In genomic region chr20:25090492-25091429, GRCh38 we compare ENCODE assay signal across 8 cellular contexts. TPM values are rescaled to one million over a fixed set of nuclear protein-coding genes. Genes with fewer than 3 reads are reported as not detected.
DNase-seq lines count a peak whose midpoint lies in the region; ATAC-seq and TF ChIP-seq lines count a peak whose summit lies in the region.

No MANE protein-coding gene starts in this region.

- H3K4me3 Mint-ChIP-seq in activated naive CD8-positive, alpha-beta T cell treated with anti-CD3 and anti-CD28 coated beads for 36 hours, result peak overlapping the region; percentile 15
- H3K4me3 Mint-ChIP-seq in stimulated activated effector memory CD8-positive, alpha-beta T cell treated with anti-CD3 and anti-CD28 coated beads, Interleukin-12 subunit alpha, Interleukin-12 subunit beta, amount 100 ng/mL, for 72 hours, result peak overlapping the region; percentile 43

- no peak for TF ChIP-seq RAD21 in SK-N-SH (IDR thresholded peaks at IDR 0.05; ENCODE audit: low read length)

- H3K27me3 Mint-ChIP-seq in activated naive CD8-positive, alpha-beta T cell treated with anti-CD3 and anti-CD28 coated beads for 36 hours, result peaks cover 7% of the 10 kb centered on the region

- peak overlapping the region; percentile 60 for H3K4me2 ChIP-seq in DND-41 (ENCODE audit: insufficient read depth, low read length)
- no peak overlapping the region for H3K4me2 ChIP-seq in SK-N-SH

- H4K20me1 ChIP-seq in DND-41 (ENCODE audit: insufficient read depth, low read length) (no peaks in the 10 kb centered on the region), SK-N-SH (ENCODE audit: insufficient read depth) (no peaks in the 10 kb centered on the region)

- H3F3A ChIP-seq in SK-N-SH (replicated peaks; ENCODE audit: insufficient read depth), result no peaks in the 10 kb centered on the region

- 29% methylated on average over 13 of the region's 14 CpGs for WGBS in SK-N-SH (ENCODE audit: low lambda C conversion rate)

- no peaks in the 10 kb centered on the region for H3K9me3 Mint-ChIP-seq in activated naive CD8-positive, alpha-beta T cell treated with anti-CD3 and anti-CD28 coated beads for 36 hours
- H3K9me3 Mint-ChIP-seq in stimulated activated effector memory CD8-positive, alpha-beta T cell treated with anti-CD3 and anti-CD28 coated beads, Interleukin-12 subunit alpha, Interleukin-12 subunit beta, amount 100 ng/mL, for 72 hours, result no peaks in the 10 kb centered on the region

- H3K36me3 ChIP-seq in DND-41 (ENCODE audit: insufficient read depth, low read length) (no peaks in the 10 kb centered on the region), Panc1 (ENCODE audit: control insufficient read depth, insufficient read depth, low read length) (no peaks in the 10 kb centered on the region), SK-N-SH (replicated peaks in 1 of 2; ENCODE audit: control insufficient read depth in 1 of 2, insufficient read depth in 2 of 2, low read length in 1 of 2) (no peaks in the 10 kb centered on the region)

- H3K79me2 ChIP-seq in DND-41 (ENCODE audit: insufficient read depth, low read length) (peaks cover 3% of the 10 kb centered on the region; the same call in 1 of the 2 replicates), SK-N-SH (ENCODE audit: insufficient read depth) (no peaks in the 10 kb centered on the region)

- CTCF ChIA-PET in Panc1 (lab: Charles Lee), result no interaction called here
- CTCF ChIA-PET in SK-N-SH (lab: Yijun Ruan, JAX), result interaction anchor here (1.1 kb wide), 1 partner anchor 96 kb away, joined by 3 read pairs; no protein-coding TSS in a partner anchor

- H3K9me2 ChIP-seq in SK-N-SH, result no peaks in the 10 kb centered on the region

- H3K27me3 ChIP-seq in DND-41 (ENCODE audit: insufficient read depth, low read length, poor library complexity) (no peaks in the 10 kb centered on the region), Panc1 (ENCODE audit: control insufficient read depth, insufficient read depth, low read length) (no peaks in the 10 kb centered on the region), SK-N-SH (ENCODE audit: insufficient read depth) (peaks cover 29% of the 10 kb centered on the region)

- H2AFZ ChIP-seq in DND-41 (ENCODE audit: low read depth, low read length), result peak overlapping the region; percentile 87
- H2AFZ ChIP-seq in SK-N-SH (ENCODE audit: low read depth), result no peak overlapping the region

- ATAC-seq in DND-41 (ENCODE audit: insufficient read depth, low read depth), result peak; percentile 92
- ATAC-seq in HG03103 (IDR thresholded peaks at IDR 0.05; ENCODE audit: low read depth, unreplicated experiment), result peak; percentile 83
- ATAC-seq in Panc1, result peak; percentile 42
- ATAC-seq in stimulated activated effector memory CD8-positive, alpha-beta T cell treated with anti-CD3 and anti-CD28 coated beads, Interleukin-12 subunit alpha, Interleukin-12 subunit beta, amount 100 ng/mL, for 72 hours, result peak; percentile 97
- ATAC-seq in HG03025 (IDR thresholded peaks at IDR 0.05; ENCODE audit: low FRiP score, unreplicated experiment), result no peak

- H3K4me1 ChIP-seq in DND-41 (ENCODE audit: insufficient read depth, low read length), result peaks cover 59% of the 10 kb centered on the region
- no peaks in the 10 kb centered on the region; the same call in 1 of the 2 replicates for H3K4me1 ChIP-seq in Panc1 (ENCODE audit: control insufficient read depth, insufficient read depth, low read length)
- no peaks in the 10 kb centered on the region; a peak in 1 of 4 replicates for H3K4me1 ChIP-seq in SK-N-SH (ENCODE audit: control insufficient read depth in 1 of 2, insufficient read depth in 2 of 2, low read depth in 1 of 2, low read length in 1 of 2)

- H3K36me3 Mint-ChIP-seq in activated naive CD8-positive, alpha-beta T cell treated with anti-CD3 and anti-CD28 coated beads for 36 hours, result no peaks in the 10 kb centered on the region
- H3K36me3 Mint-ChIP-seq in stimulated activated effector memory CD8-positive, alpha-beta T cell treated with anti-CD3 and anti-CD28 coated beads, Interleukin-12 subunit alpha, Interleukin-12 subunit beta, amount 100 ng/mL, for 72 hours, result no peaks in the 10 kb centered on the region

- intact Hi-C loops in Panc1 (cut with micrococcal nuclease; ENCODE audit: unreplicated experiment), result no loop called here

- H3K9ac ChIP-seq in DND-41 (ENCODE audit: low read depth, low read length) (peak overlapping the region; percentile 65), SK-N-SH (no peak overlapping the region)

- H3K27ac ChIP-seq in DND-41 (ENCODE audit: low read length) (peak overlapping the region; percentile 94), Panc1 (ENCODE audit: low read length) (no peak overlapping the region), SK-N-SH (ENCODE audit: low read depth in 2 of 2, low read length in 1 of 2) (no peak overlapping the region)

- in situ Hi-C loops in Panc1 (cut with HindIII; ENCODE audit: low pct_unique_long_range_greater_than_20kb, low sequenced_read_pairs), result no loop called here

- TF ChIP-seq EP300 in SK-N-SH (IDR thresholded peaks at IDR 0.05; ENCODE audit: borderline replicate concordance in 1 of 2, low read depth in 1 of 2, low read length in 1 of 2), result no peak

- no peaks in the 10 kb centered on the region for H3K9me3 ChIP-seq in DND-41 (ENCODE audit: insufficient read depth, low read length, severe bottlenecking)
- H3K9me3 ChIP-seq in Panc1 (ENCODE audit: control insufficient read depth, insufficient read depth, low read depth, low read length), result no peaks in the 10 kb centered on the region
- H3K9me3 ChIP-seq in SK-N-SH, result no peaks in the 10 kb centered on the region

- peaks cover 21% of the 10 kb centered on the region for H3K4me1 Mint-ChIP-seq in activated naive CD8-positive, alpha-beta T cell treated with anti-CD3 and anti-CD28 coated beads for 36 hours
- H3K4me1 Mint-ChIP-seq in stimulated activated effector memory CD8-positive, alpha-beta T cell treated with anti-CD3 and anti-CD28 coated beads, Interleukin-12 subunit alpha, Interleukin-12 subunit beta, amount 100 ng/mL, for 72 hours, result peaks cover 27% of the 10 kb centered on the region

- H3K27ac Mint-ChIP-seq in activated naive CD8-positive, alpha-beta T cell treated with anti-CD3 and anti-CD28 coated beads for 36 hours, result peak overlapping the region; percentile 5
- peak overlapping the region; percentile 11 for H3K27ac Mint-ChIP-seq in stimulated activated effector memory CD8-positive, alpha-beta T cell treated with anti-CD3 and anti-CD28 coated beads, Interleukin-12 subunit alpha, Interleukin-12 subunit beta, amount 100 ng/mL, for 72 hours

- no TSS peak for BruUV-seq in Panc1 (replicated peaks; lab: Mats Ljungman, UMichigan)

- H3K4me3 ChIP-seq in DND-41 (ENCODE audit: low read depth in 1 of 2, low read length in 2 of 2) (peak overlapping the region in 1 of 2 experiments; percentile 45; a peak in 2 of 4 replicates), Panc1 (ENCODE audit: low read depth in 2 of 2, low read length in 2 of 2) (no peak overlapping the region), SK-N-SH (ENCODE audit: low read depth in 2 of 2, low read length in 1 of 2) (no peak overlapping the region)

- DNase-seq in DND-41, result peak; percentile 99
- DNase-seq in Panc1 (ENCODE audit: low read depth, low spot score), result no peak
- peak; percentile 71 for DNase-seq in activated naive CD8-positive, alpha-beta T cell treated with anti-CD3 and anti-CD28 coated beads for 36 hours
- DNase-seq in stimulated activated effector memory CD8-positive, alpha-beta T cell treated with anti-CD3 and anti-CD28 coated beads, Interleukin-12 subunit alpha, Interleukin-12 subunit beta, amount 100 ng/mL, for 72 hours (ENCODE audit: low spot score in 2 of 2), result peak; percentile 39 to 74
- no peak for DNase-seq in SK-N-SH
- no peak for DNase-seq in OCI-M2 (lab: John Stamatoyannopoulos, UW; ENCODE audit: unreplicated experiment)

- TF ChIP-seq CTCF in DND-41 (IDR thresholded peaks at IDR 0.05; ENCODE audit: borderline replicate concordance, extremely low read depth, low read length, poor library complexity, severe bottlenecking), result no peak
- no peak for TF ChIP-seq CTCF in Panc1 (IDR thresholded peaks at IDR 0.05)
- TF ChIP-seq CTCF in SK-N-SH (IDR thresholded peaks at IDR 0.05), result no peak

- POLR2A ChIA-PET in Panc1 (lab: Charles Lee) (no interaction called here), SK-N-SH (lab: Yijun Ruan, JAX) (no interaction called here)

TF ChIP-seq in SK-N-SH, 30 proteins besides CTCF, POLR2A, EP300 and RAD21:
- TF ChIP-seq ELF1 (IDR thresholded peaks at IDR 0.05), result no peak
- no peak for TF ChIP-seq FOXM1 (IDR thresholded peaks at IDR 0.05; ENCODE audit: low read depth)
- TF ChIP-seq TAF1 (IDR thresholded peaks at IDR 0.05; ENCODE audit: borderline replicate concordance, low read depth, low read length), result no peak
- TF ChIP-seq RFX5 (IDR thresholded peaks at IDR 0.05; ENCODE audit: low read length), result no peak
- no peak for TF ChIP-seq NRF1 (IDR thresholded peaks at IDR 0.05; ENCODE audit: low read depth, low read length)
- TF ChIP-seq FOSL2 (IDR thresholded peaks at IDR 0.05; ENCODE audit: borderline replicate concordance, low read depth), result no peak
- TF ChIP-seq FOXJ3 (CRISPR knock-in tag; IDR thresholded peaks at IDR 0.05), result no peak
- TF ChIP-seq MXI1 (IDR thresholded peaks at IDR 0.05; ENCODE audit: low read depth, low read length), result no peak
- TF ChIP-seq RXRA (IDR thresholded peaks at IDR 0.05; ENCODE audit: borderline replicate concordance, low read depth), result no peak
- no peak for TF ChIP-seq YY1 (IDR thresholded peaks at IDR 0.05; ENCODE audit: low read depth)
TF ChIP-seq in SK-N-SH: peak in this region for 0.

RNA-seq across cellular contexts. Expression of gene VSX1, which starts 8.8 kb away (rescaled TPM):
- total RNA-seq in Panc1 (2021; ENCODE audit: unreplicated experiment), result 0.21 TPM
- polyA plus RNA-seq in Panc1 (2012; ENCODE audit: insufficient read length), result not detected
- total RNA-seq in activated naive CD8-positive, alpha-beta T cell treated with anti-CD3 and anti-CD28 coated beads for 36 hours, result not detected
- not detected in 2 replicates for polyA plus RNA-seq in SK-N-SH (2012; rRNA removed)
- not detected in 2 replicates for polyA plus RNA-seq in SK-N-SH (2012; cell fraction: cytosol; rRNA removed)
- not detected in 2 replicates for polyA plus RNA-seq in SK-N-SH (2012; cell fraction: nucleus; rRNA removed)

RNA-seq across cellular contexts. Expression of gene ACSS1, which starts 32.8 kb away (rescaled TPM):
- 32.2 TPM for total RNA-seq in Panc1 (2021; ENCODE audit: unreplicated experiment)
- 21.7 TPM for polyA plus RNA-seq in Panc1 (2012; ENCODE audit: insufficient read length)
- 10 to 100 TPM; 14.3 to 14.5 TPM for total RNA-seq in activated naive CD8-positive, alpha-beta T cell treated with anti-CD3 and anti-CD28 coated beads for 36 hours
- polyA plus RNA-seq in SK-N-SH (2012; rRNA removed), result 1.3 and 2.0 TPM in 2 replicates
- 0.68 and 1.2 TPM in 2 replicates for polyA plus RNA-seq in SK-N-SH (2012; cell fraction: cytosol; rRNA removed)
- polyA plus RNA-seq in SK-N-SH (2012; cell fraction: nucleus; rRNA removed), result 3.3 and 4.9 TPM in 2 replicates

Comparison
In these comparisons a context has a peak if more than half of its experiments do, and no peak if none do; other contexts are left out.
1. DNase-seq: peak in DND-41 (single experiment), activated naive CD8-positive, alpha-beta T cell treated with anti-CD3 and anti-CD28 coated beads for 36 hours (single experiment) and stimulated activated effector memory CD8-positive, alpha-beta T cell treated with anti-CD3 and anti-CD28 coated beads, Interleukin-12 subunit alpha, Interleukin-12 subunit beta, amount 100 ng/mL, for 72 hours (2 of 2); none in Panc1 (single experiment), SK-N-SH (single experiment) and OCI-M2 (single experiment).